ENCODE assay signal across 15 cellular contexts in genomic region chr18:56162316-56162715, GRCh38.
DNase-seq lines count a peak whose midpoint lies in the region; ATAC-seq and TF ChIP-seq lines count a peak whose summit lies in the region.
"Had no signal": no experiment of that assay in that cellular context is flagged by ENCODE, and none has a peak within 500 bp of the region (broad histone marks: within the 10 kb centered on the region; RNA-seq: fewer than 3 reads in every experiment).

No MANE protein-coding gene starts in this region.

- no peaks in the 10 kb centered on the region for H3K27me3 Mint-ChIP-seq in T-cell

- peaks cover 0 to 3% (median 0%) of the 10 kb centered on the region in 3 donors for H3K9me3 Mint-ChIP-seq in T-cell

- H3K27me3 ChIP-seq in HL-60 (ENCODE audit: insufficient read depth, poor library complexity, severe bottlenecking) = no peaks in the 10 kb centered on the region
- H3K27me3 ChIP-seq in body of pancreas = no peaks in the 10 kb centered on the region
- no peaks in the 10 kb centered on the region for H3K27me3 ChIP-seq in rectal smooth muscle tissue (ENCODE audit: control insufficient read depth, insufficient read depth, low read length)
- no peaks in the 10 kb centered on the region for H3K27me3 ChIP-seq in MG63
- H3K27me3 ChIP-seq: spleen, vagina had no signal

- CTCF ChIA-PET in T-cell (lab: Charles Lee) = no interaction called here

- H3K36me3 Mint-ChIP-seq in T-cell = no peaks in the 10 kb centered on the region

- WGBS in body of pancreas, 2 donors = 0 to 2% methylated on average over 1 of the region's 1 CpG

- TF ChIP-seq POLR2A in body of pancreas (IDR thresholded peaks at IDR 0.05) = no peak

- H3K4me3 Mint-ChIP-seq in T-cell = no peak overlapping the region

- H3K36me3 ChIP-seq in body of pancreas (replicated peaks in 1 of 2; ENCODE audit: insufficient read depth in 1 of 2, low read depth in 2 of 2) (no peaks in the 10 kb centered on the region), rectal smooth muscle tissue (ENCODE audit: control insufficient read depth, insufficient read depth, low read length) (no peaks in the 10 kb centered on the region), MG63 (no peaks in the 10 kb centered on the region)
- H3K36me3 ChIP-seq: spleen, vagina had no signal

- peaks cover 72% of the 10 kb centered on the region for H3K4me1 ChIP-seq in body of pancreas
- peaks cover 16% of the 10 kb centered on the region for H3K4me1 ChIP-seq in rectal smooth muscle tissue (ENCODE audit: control insufficient read depth, insufficient read depth, low read length)

- ATAC-seq in body of pancreas (peak; percentile 86), left ventricle myocardium superior (peak; percentile 83), GM21515 (IDR thresholded peaks at IDR 0.05; ENCODE audit: unreplicated experiment) (no peak), T-cell (replicated peaks in 1 of 4) (no peak)
- ATAC-seq: activated CD4-positive, CD25-positive, alpha-beta regulatory T cell treated with anti-CD3 and anti-CD28 coated beads, Interleukin-2, amount 50 U/mL, for 24 hours had no signal

- intact Hi-C loops in body of pancreas (cut with DNase I) (no loop called here), left ventricle myocardium superior (cut with micrococcal nuclease) (no loop called here)

- TF ChIP-seq CTCF in HL-60 (IDR thresholded peaks at IDR 0.05; ENCODE audit: insufficient read depth, low read length) = no peak
- TF ChIP-seq CTCF in body of pancreas (IDR thresholded peaks at IDR 0.05) = no peak

- no peak overlapping the region for H3K27ac Mint-ChIP-seq in T-cell

- no peaks in the 10 kb centered on the region for H3K4me1 Mint-ChIP-seq in T-cell

- no peaks in the 10 kb centered on the region for H3K9me3 ChIP-seq in body of pancreas
- H3K9me3 ChIP-seq in MG63 = 0 out of 2 replicates have a peak, but pooled peaks cover 3% of the 10 kb centered on the region
- H3K9me3 ChIP-seq: spleen, vagina had no signal

- H3K4me3 ChIP-seq in HL-60 (replicated peaks; ENCODE audit: insufficient read depth, low read length) (no peak overlapping the region), body of pancreas (no peak overlapping the region), rectal smooth muscle tissue (ENCODE audit: low read length) (no peak overlapping the region), MG63 (no peak overlapping the region)
- H3K4me3 ChIP-seq: spleen, vagina had no signal

- H3K27ac ChIP-seq in HL-60 (replicated peaks) (peak overlapping the region; percentile 38; the same call in 1 of the 2 replicates), body of pancreas (peak overlapping the region; percentile 60 to 95 (median 91)), rectal smooth muscle tissue (ENCODE audit: low read depth, low read length) (peak overlapping the region; percentile 59)
- H3K27ac ChIP-seq: spleen, vagina had no signal

- H3K9ac ChIP-seq in rectal smooth muscle tissue (ENCODE audit: low read length) = no peak overlapping the region

- POLR2A ChIA-PET in T-cell (lab: Charles Lee) = no interaction called here

- DNase-seq in HL-60 (ENCODE audit: low read depth in 1 of 2, low spot score in 1 of 2) (no peak), body of pancreas (no peak), left ventricle myocardium superior (no peak), NCI-H2196 (lab: John Stamatoyannopoulos, UW; ENCODE audit: unreplicated experiment) (no peak), MG63 (no peak), T-cell (no peak)
- DNase-seq: activated naive CD4-positive, alpha-beta T cell; SHP77; spleen; stimulated activated naive CD4-positive, alpha-beta T cell; T-helper 2 cell had no signal

Comparison
In these comparisons a context has a peak if more than half of its experiments do, and no peak if none do; other contexts are left out.
1. H3K27ac ChIP-seq: peak in every context shown above with its lines; median percentile 91 in body of pancreas; 59 in rectal smooth muscle tissue; 38 in HL-60.
2. ATAC-seq: peak in body of pancreas (single experiment) and left ventricle myocardium superior (single experiment); none in GM21515 (single experiment) and T-cell (0 of 4).